Comparison of ENCODE assay signal across 1 cellular context in genomic region chr16:78249056-78249455, GRCh38.
TF ChIP-seq lines count a peak whose summit lies in the region.

No MANE protein-coding gene starts in this region.

TF ChIP-seq in HepG2, 621 proteins besides CTCF, POLR2A, EP300 and RAD21 (continued from another document and continues in another):
- TF ChIP-seq DZIP1 (CRISPR knock-in tag; IDR thresholded peaks at IDR 0.05) (no peak), HNRNPK (IDR thresholded peaks at IDR 0.05; ENCODE audit: low read depth, low read length, poor library complexity, severe bottlenecking) (no peak), ZNF652 (CRISPR knock-in tag; IDR thresholded peaks at IDR 0.05; ENCODE audit: borderline replicate concordance, low read depth) (peak; percentile 87), KDM2A (CRISPR knock-in tag; IDR thresholded peaks at IDR 0.05; ENCODE audit: borderline replicate concordance, low read depth) (peak; percentile 53; the same call in 1 of the 2 replicates), TGIF2 (CRISPR knock-in tag; IDR thresholded peaks at IDR 0.05) (no peak), MTA1 (CRISPR knock-in tag; IDR thresholded peaks at IDR 0.05; ENCODE audit: borderline replicate concordance) (peak; percentile 61; the same call in 1 of the 2 replicates), HMGXB4 (CRISPR knock-in tag; IDR thresholded peaks at IDR 0.05; ENCODE audit: borderline replicate concordance in 1 of 2, low read depth in 1 of 2) (peak; percentile 42 to 51; a peak in 1 of 4 replicates), DR1 (CRISPR knock-in tag; IDR thresholded peaks at IDR 0.05) (no peak), ZHX1 (CRISPR knock-in tag; IDR thresholded peaks at IDR 0.05; ENCODE audit: low read depth) (0 out of 2 replicates have a peak, but pooled peaks have one; percentile 24), ZSCAN22 (CRISPR knock-in tag; IDR thresholded peaks at IDR 0.05) (no peak), ELF1 (CRISPR knock-in tag; IDR thresholded peaks at IDR 0.05) (peak; percentile 56; the same call in 1 of the 2 replicates), SRSF1 (optimal IDR thresholded peaks at IDR 0.05; ENCODE audit: low read depth, low read length) (no peak), ZNF883 (CRISPR knock-in tag; IDR thresholded peaks at IDR 0.05; ENCODE audit: not compliant biosample characterization) (peak; percentile 49), NR2F6 (IDR thresholded peaks at IDR 0.05) (0 out of 2 replicates have a peak, but pooled peaks have one; percentile 27), NR2F6 (CRISPR knock-in tag; IDR thresholded peaks at IDR 0.05) (peak; percentile 51; the same call in 1 of the 2 replicates), MIXL1 (CRISPR knock-in tag; IDR thresholded peaks at IDR 0.05) (peak; percentile 81), ARID5B (CRISPR knock-in tag; IDR thresholded peaks at IDR 0.05) (peak; percentile 77), ZNF839 (CRISPR knock-in tag; IDR thresholded peaks at IDR 0.05; ENCODE audit: borderline replicate concordance) (no peak), ZBTB4 (CRISPR knock-in tag; IDR thresholded peaks at IDR 0.05; ENCODE audit: borderline replicate concordance) (peak; percentile 85; the same call in 1 of the 2 replicates), ATF1 (CRISPR knock-in tag; IDR thresholded peaks at IDR 0.05) (no peak), TOE1 (CRISPR knock-in tag; IDR thresholded peaks at IDR 0.05) (peak; percentile 33; the same call in 1 of the 2 replicates), ZSCAN29 (CRISPR knock-in tag; conservative IDR thresholded peaks at IDR 0.05) (no peak), ZNF775 (CRISPR knock-in tag; IDR thresholded peaks at IDR 0.05; ENCODE audit: borderline replicate concordance) (no peak), KDM3A (CRISPR knock-in tag; IDR thresholded peaks at IDR 0.05; ENCODE audit: low read depth) (0 out of 2 replicates have a peak, but pooled peaks have one; percentile 35), ZNF788 (CRISPR knock-in tag; IDR thresholded peaks at IDR 0.05; ENCODE audit: borderline replicate concordance) (no peak), MLX (CRISPR knock-in tag; IDR thresholded peaks at IDR 0.05) (0 out of 2 replicates have a peak, but pooled peaks have one; percentile 29), MAX (IDR thresholded peaks at IDR 0.05) (peak; percentile 41; the same call in 1 of the 2 replicates), NBN (conservative IDR thresholded peaks at IDR 0.05) (no peak), THRA (CRISPR knock-in tag; IDR thresholded peaks at IDR 0.05; ENCODE audit: borderline replicate concordance) (0 out of 2 replicates have a peak, but pooled peaks have one; percentile 21), ZNF460 (CRISPR knock-in tag; IDR thresholded peaks at IDR 0.05; ENCODE audit: borderline replicate concordance) (no peak), ZNF224 (CRISPR knock-in tag; IDR thresholded peaks at IDR 0.05) (no peak), TFE3 (CRISPR knock-in tag; IDR thresholded peaks at IDR 0.05) (0 out of 2 replicates have a peak, but pooled peaks have one; percentile 26), CCDC6 (CRISPR knock-in tag; IDR thresholded peaks at IDR 0.05) (no peak), ZNF790 (CRISPR knock-in tag; IDR thresholded peaks at IDR 0.05; ENCODE audit: borderline replicate concordance) (no peak), CBX5 (CRISPR knock-in tag; IDR thresholded peaks at IDR 0.05; ENCODE audit: borderline replicate concordance) (peak; percentile 63; the same call in 1 of the 2 replicates), IKZF5 (CRISPR knock-in tag; IDR thresholded peaks at IDR 0.05) (peak; percentile 40; the same call in 1 of the 2 replicates), FOXO1 (CRISPR knock-in tag; IDR thresholded peaks at IDR 0.05) (peak; percentile 78), KLF11 (CRISPR knock-in tag; IDR thresholded peaks at IDR 0.05) (0 out of 2 replicates have a peak, but pooled peaks have one; percentile 36), NFE2L2 (IDR thresholded peaks at IDR 0.05; ENCODE audit: low read length) (no peak)
